ENCODE assay signal across 21 cellular contexts in the genomic region with DNA sequence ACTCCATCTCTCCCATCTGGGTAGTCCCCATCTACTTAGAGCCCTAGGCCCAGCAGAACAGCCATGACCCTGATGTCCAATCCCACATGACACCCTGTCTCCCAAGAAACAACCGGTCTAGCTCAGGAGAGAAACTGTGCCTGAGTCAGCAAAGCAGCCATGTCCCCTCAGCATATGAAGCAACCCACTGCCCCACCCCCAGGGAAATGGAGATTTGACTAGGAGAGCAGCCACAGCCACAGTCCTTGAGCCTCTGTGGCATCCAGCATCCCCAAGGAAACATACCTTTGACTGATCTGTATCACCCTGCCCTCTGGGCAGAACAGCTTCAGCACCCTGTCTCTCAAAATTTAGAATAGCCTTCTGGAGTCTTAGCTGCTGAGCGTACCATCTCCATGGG.
"Had no signal": no experiment of that assay in that cellular context is flagged by ENCODE, and none has a peak within 500 bp of the region (broad histone marks: within the 10 kb centered on the region; RNA-seq: fewer than 3 reads in every experiment).

No MANE protein-coding gene starts in this region.

- H3K27me3 ChIP-seq: hepatocyte, right atrium auricular region, suprapubic skin, thyroid gland, upper lobe of left lung, uterus had no signal

- ATAC-seq: left lobe of liver, natural killer cell had no signal

- H3K36me3 Mint-ChIP-seq: mesothelial cell of epicardium had no signal

- H2AFZ ChIP-seq: hepatocyte had no signal

- H3K9me3 ChIP-seq: ovary, thyroid gland, uterus had no signal

- FAIRE-seq: islet of Langerhans, small intestine had no signal

- H3K27ac ChIP-seq: coronary artery, hepatocyte, ovary, right atrium auricular region, suprapubic skin, thyroid gland, upper lobe of left lung, uterus had no signal

- H3K9me3 Mint-ChIP-seq: mesothelial cell of epicardium, neural crest cell had no signal

- DNase-seq: effector CD4-positive, alpha-beta T cell; foreskin melanocyte; head of caudate nucleus; mammary epithelial cell; natural killer cell; nucleus accumbens; ovary; small intestine; stimulated activated CD4-positive, alpha-beta T cell treated with anti-CD3 and anti-CD28 coated beads, Interleukin-12 subunit alpha, Interleukin-12 subunit beta, amount 100 ng/mL, for 4 hours; stimulated activated naive CD4-positive, alpha-beta T cell treated with Interleukin-2 at 50 U/mL for 16 hours; thyroid gland; upper lobe of left lung; uterus had no signal

- H3K79me2 ChIP-seq: hepatocyte had no signal

- H3K27ac Mint-ChIP-seq: mesothelial cell of epicardium, natural killer cell had no signal

- H3K4me3 Mint-ChIP-seq: mesothelial cell of epicardium, natural killer cell, neural crest cell had no signal

- H3K4me1 ChIP-seq: right atrium auricular region, suprapubic skin, thyroid gland, upper lobe of left lung, uterus had no signal

- H3K4me2 ChIP-seq: hepatocyte had no signal

- H3K4me1 Mint-ChIP-seq: mesothelial cell of epicardium, natural killer cell had no signal
